In the genomic region with DNA sequence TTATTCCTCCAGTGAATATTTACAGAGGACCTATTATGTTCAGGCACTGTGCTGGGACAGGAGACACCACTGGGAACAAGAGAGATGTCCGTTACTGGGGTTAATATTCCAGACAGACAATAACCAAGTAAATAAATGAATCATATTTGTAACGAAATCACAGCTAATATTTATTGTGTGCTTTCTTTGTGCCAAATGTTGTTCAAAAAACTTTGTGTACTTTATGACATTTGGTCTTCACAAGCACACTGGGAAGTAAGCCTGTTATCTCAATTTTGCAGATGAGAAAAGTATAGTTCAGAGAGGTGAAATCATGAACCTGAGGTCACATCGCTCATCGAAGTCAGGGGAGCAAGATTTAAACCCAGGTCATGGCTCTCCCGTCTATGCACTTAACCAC, we compare ENCODE assay signal across 18 cellular contexts.
"Had no signal": no experiment of that assay in that cellular context is flagged by ENCODE, and none has a peak within 500 bp of the region (broad histone marks: within the 10 kb centered on the region; RNA-seq: fewer than 3 reads in every experiment).

No MANE protein-coding gene starts in this region.

- H3K9me3 ChIP-seq: esophagus squamous epithelium, left ventricle myocardium inferior, lower lobe of right lung, ovary, tibial artery, upper lobe of left lung, vagina had no signal

- H3K27ac ChIP-seq: esophagus squamous epithelium, left ventricle myocardium inferior, lower lobe of right lung, neural progenitor cell, ovary, tibial artery, upper lobe of left lung, vagina had no signal

- H3K4me1 ChIP-seq: esophagus squamous epithelium, left ventricle myocardium inferior, lower lobe of right lung, tibial artery, upper lobe of left lung, vagina had no signal

- DNase-seq: effector memory CD4-positive, alpha-beta T cell; esophagus squamous epithelium; foreskin fibroblast; kidney; left cardiac atrium; left ventricle myocardium inferior; lower lobe of right lung; midbrain; nucleus accumbens; ovary; right cardiac atrium; stimulated activated CD4-positive, alpha-beta T cell treated with anti-CD3 and anti-CD28 coated beads, Interleukin-2, amount 100 ng/mL, for 48 hours; tibial artery; upper lobe of left lung had no signal

- H3K27me3 ChIP-seq: neural progenitor cell, ovary, tibial artery, upper lobe of left lung, vagina had no signal

- H3K36me3 ChIP-seq: esophagus squamous epithelium, left ventricle myocardium inferior, lower lobe of right lung, neural progenitor cell, ovary, tibial artery, upper lobe of left lung, vagina had no signal

- H3K4me3 ChIP-seq: esophagus squamous epithelium, left ventricle myocardium inferior, lower lobe of right lung, neural progenitor cell, ovary, smooth muscle cell, tibial artery, upper lobe of left lung, vagina had no signal

- ATAC-seq: left cardiac atrium; lower lobe of right lung; natural killer cell treated with Interleukin-12 subunit alpha and Interleukin-12 subunit beta and Interleukin-15 and Interleukin-18, amount 100 ng/mL, for 72 hours; right cardiac atrium had no signal
